In the genomic region with DNA sequence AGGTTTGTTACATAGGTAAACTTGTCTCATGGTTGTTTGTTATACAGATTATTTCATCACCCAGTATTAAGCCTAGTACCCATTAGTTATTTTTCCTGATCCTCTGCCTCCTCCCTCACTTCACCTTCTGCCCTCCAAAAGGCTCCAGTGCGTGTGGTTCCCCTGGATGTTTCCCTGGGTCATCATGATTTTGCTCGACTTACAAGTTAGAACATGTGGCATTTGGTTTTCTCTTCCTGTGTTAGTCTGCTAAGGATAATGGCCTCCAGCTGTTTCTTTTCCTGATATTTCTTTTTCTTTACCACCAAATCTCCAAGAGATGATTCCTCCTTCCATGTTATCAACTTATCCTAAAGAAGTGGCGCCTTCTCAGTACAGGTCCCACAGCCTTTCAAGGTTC, we compare ENCODE assay signal across 25 cellular contexts.
DNase-seq lines count a peak whose midpoint lies in the region; ATAC-seq, FAIRE-seq and TF ChIP-seq lines count a peak whose summit lies in the region.
"Had no signal": no experiment of that assay in that cellular context is flagged by ENCODE, and none has a peak within 500 bp of the region (broad histone marks: within the 10 kb centered on the region; RNA-seq: fewer than 3 reads in every experiment).

No MANE protein-coding gene starts in this region.

- BruUV-seq in IMR-90 (replicated peaks; lab: Mats Ljungman, UMichigan), result no TSS peak

- H3K27ac ChIP-seq in IMR-90 (ENCODE audit: insufficient read depth, low read length), result 0 out of 2 replicates have a peak overlapping the region, but pooled peaks have one; percentile 66
- H3K27ac ChIP-seq in mesendoderm (ENCODE audit: low read depth, low read length), result no peak overlapping the region
- H3K27ac ChIP-seq: heart left ventricle, VCaP had no signal

- no peaks in the 10 kb centered on the region for H3K9me1 ChIP-seq in IMR-90 (ENCODE audit: insufficient read depth, low read length)

- H4K5ac ChIP-seq in IMR-90 (ENCODE audit: low read depth, low read length) (peak overlapping the region; percentile 100), mesendoderm (ENCODE audit: low read length) (no peak overlapping the region)

- H3K36me3 Mint-ChIP-seq in CD14-positive monocyte, result no peaks in the 10 kb centered on the region
- H3K36me3 Mint-ChIP-seq: activated naive CD4-positive, alpha-beta T cell treated with anti-CD3 and anti-CD28 coated beads, Interleukin-2, amount 10 ng/mL, durations not matched to agents 7 days and 5 days had no signal

- POLR2A ChIA-PET in IMR-90 (lab: Charles Lee; ENCODE audit: unreplicated experiment), result interaction anchor here (0.6 kb wide), 1 partner anchor 27 kb away, joined by 3 read pairs; no protein-coding TSS in a partner anchor

- CTCF ChIA-PET in IMR-90 (lab: Yijun Ruan, JAX), result no interaction called here

- H3K14ac ChIP-seq in IMR-90 (replicated peaks; ENCODE audit: low read depth, low read length), result peak overlapping the region; percentile 67

- H3K56ac ChIP-seq in IMR-90 (ENCODE audit: extremely low read depth, insufficient read depth, low read length) (peak overlapping the region; percentile 46; the same call in 1 of the 2 replicates), mesendoderm (ENCODE audit: low read length) (no peak overlapping the region)

- H3K4me3 Mint-ChIP-seq in CD14-positive monocyte, result no peak overlapping the region
- H3K4me3 Mint-ChIP-seq: activated CD4-positive, alpha-beta T cell treated with anti-CD3 and anti-CD28 coated beads, Interleukin-2, amount 10 ng/mL, durations not matched to agents 24 days and 14 days; activated naive CD4-positive, alpha-beta T cell treated with anti-CD3 and anti-CD28 coated beads, Interleukin-2, amount 10 ng/mL, durations not matched to agents 7 days and 5 days; activated T-helper 1 cell treated with anti-CD3 and anti-CD28 coated beads, Interleukin-12 subunit alpha, Interleukin-12 subunit beta, Interleukin-2, Interleukin-4 antibody, amounts not matched to agents 30 ng/mL and 10 ng/mL and 1 ng/mL, durations not matched to agents 14 hours and 24 hours and 36 hours; dendritic cell treated with granulocyte-macrophage colony-stimulating factor and Interleukin-4, amounts not matched to agents 40 ng/mL and 50 ng/mL, for 4 days; natural killer cell treated with Interleukin-12 subunit alpha and Interleukin-12 subunit beta and Interleukin-15 and Interleukin-18, amount 100 ng/mL, for 72 hours; T-helper 2 cell treated with Interferon-gamma antibody and Interleukin-4, amounts not matched to agents 5 μg/mL and 100 μg/mL, for 36 hours had no signal

- H3K27ac Mint-ChIP-seq in CD14-positive monocyte, result peak overlapping the region in 5 of 7 donors; percentile 53 to 90 (median 73)
- H3K27ac Mint-ChIP-seq: activated CD4-positive, alpha-beta T cell treated with anti-CD3 and anti-CD28 coated beads, Interleukin-2, amount 10 ng/mL, durations not matched to agents 24 days and 14 days; activated naive CD4-positive, alpha-beta T cell treated with anti-CD3 and anti-CD28 coated beads, Interleukin-2, amount 10 ng/mL, durations not matched to agents 7 days and 5 days; activated T-helper 1 cell treated with anti-CD3 and anti-CD28 coated beads, Interleukin-12 subunit alpha, Interleukin-12 subunit beta, Interleukin-2, Interleukin-4 antibody, amounts not matched to agents 30 ng/mL and 10 ng/mL and 1 ng/mL, durations not matched to agents 14 hours and 24 hours and 36 hours; dendritic cell treated with granulocyte-macrophage colony-stimulating factor and Interleukin-4, amounts not matched to agents 40 ng/mL and 50 ng/mL, for 4 days; natural killer cell treated with Interleukin-12 subunit alpha and Interleukin-12 subunit beta and Interleukin-15 and Interleukin-18, amount 100 ng/mL, for 72 hours; T-helper 2 cell treated with Interferon-gamma antibody and Interleukin-4, amounts not matched to agents 5 μg/mL and 100 μg/mL, for 36 hours had no signal

- peak overlapping the region; percentile 55 for H3K4ac ChIP-seq in IMR-90 (ENCODE audit: low read depth, low read length)
- no peak overlapping the region for H3K4ac ChIP-seq in mesendoderm (ENCODE audit: low read depth, low read length)

- no peaks in the 10 kb centered on the region for H3K36me3 ChIP-seq in IMR-90 (ENCODE audit: control insufficient read depth, insufficient read depth, low read length)
- no peaks in the 10 kb centered on the region for H3K36me3 ChIP-seq in bronchial epithelial cell (ENCODE audit: control insufficient read depth, insufficient read depth, low read length)
- no peaks in the 10 kb centered on the region for H3K36me3 ChIP-seq in mesendoderm (ENCODE audit: control insufficient read depth, insufficient read depth, low read length)
- H3K36me3 ChIP-seq: heart left ventricle had no signal

- no peak for FAIRE-seq in bronchial epithelial cell (lab: Jason Lieb, UNC)
- FAIRE-seq: GM19239 had no signal

- no peak for ATAC-seq in IMR-90 (ENCODE audit: low read depth)
- ATAC-seq in HG02678 (IDR thresholded peaks at IDR 0.05; ENCODE audit: unreplicated experiment), result no peak
- ATAC-seq: heart left ventricle; left colon; natural killer cell treated with Interleukin-12 subunit alpha and Interleukin-12 subunit beta and Interleukin-15 and Interleukin-18, amount 100 ng/mL, for 72 hours; right cardiac atrium; stimulated activated naive CD8-positive, alpha-beta T cell treated with anti-CD3 and anti-CD28 coated beads, Interleukin-15, Interleukin-2, amounts not matched to agents 100 U/mL and 50 U/mL, for 24 hours had no signal

- H3K4me2 ChIP-seq in IMR-90 (ENCODE audit: low read depth, low read length) (peak overlapping the region; percentile 61; the same call in 1 of the 2 replicates), mesendoderm (ENCODE audit: low read length) (no peak overlapping the region)

- no peaks in the 10 kb centered on the region for H3K79me2 ChIP-seq in mesendoderm (ENCODE audit: control insufficient read depth, insufficient read depth, low read length)

- no peak for TF ChIP-seq CTCF in CD14-positive monocyte (IDR thresholded peaks at IDR 0.05)
- TF ChIP-seq CTCF in IMR-90 (conservative IDR thresholded peaks at IDR 0.05; ENCODE audit: low read depth, low read length), result no peak
- TF ChIP-seq CTCF in bronchial epithelial cell (IDR thresholded peaks at IDR 0.05; ENCODE audit: insufficient read depth, low read length, severe bottlenecking), result no peak

- peak overlapping the region; percentile 43 for H2AFZ ChIP-seq in IMR-90 (replicated peaks; ENCODE audit: low read length, poor library complexity)

- H3K4me3 ChIP-seq in IMR-90 (ENCODE audit: insufficient read depth, low read depth, low read length), result no peak overlapping the region
- H3K4me3 ChIP-seq in bronchial epithelial cell (ENCODE audit: low read depth, low read length), result no peak overlapping the region
- no peak overlapping the region for H3K4me3 ChIP-seq in mesendoderm (ENCODE audit: low read length)

- H3K18ac ChIP-seq in IMR-90 (ENCODE audit: low read depth, low read length) (peak overlapping the region; percentile 84), mesendoderm (ENCODE audit: low read length) (no peak overlapping the region)

- WGBS in IMR-90 (ENCODE audit: extremely low coverage in 2 of 2, insufficient read length in 1 of 2), 2 experiments, result no CpG with 5 or more reads among the region's 3 CpGs
- no CpG with 5 or more reads among the region's 3 CpGs for WGBS in mesendoderm (ENCODE audit: extremely low coverage, insufficient coverage, low lambda C conversion rate)

- peak overlapping the region; percentile 94; the same call in 1 of the 2 replicates for H2BK20ac ChIP-seq in IMR-90 (ENCODE audit: low read depth, low read length)

- H3K27me3 Mint-ChIP-seq in CD14-positive monocyte (ENCODE audit: low read depth in 3 of 3), result no peaks in the 10 kb centered on the region
- H3K27me3 Mint-ChIP-seq: activated CD4-positive, alpha-beta T cell treated with anti-CD3 and anti-CD28 coated beads, Interleukin-2, amount 10 ng/mL, durations not matched to agents 24 days and 14 days; activated naive CD4-positive, alpha-beta T cell treated with anti-CD3 and anti-CD28 coated beads, Interleukin-2, amount 10 ng/mL, durations not matched to agents 7 days and 5 days; dendritic cell treated with granulocyte-macrophage colony-stimulating factor and Interleukin-4, amounts not matched to agents 40 ng/mL and 50 ng/mL, for 4 days; natural killer cell treated with Interleukin-12 subunit alpha and Interleukin-12 subunit beta and Interleukin-15 and Interleukin-18, amount 100 ng/mL, for 72 hours had no signal

- H3K27me3 ChIP-seq in IMR-90 (ENCODE audit: control insufficient read depth, insufficient read depth, low read length), result no peaks in the 10 kb centered on the region
- H3K27me3 ChIP-seq in bronchial epithelial cell (ENCODE audit: control insufficient read depth, insufficient read depth, low read length), result no peaks in the 10 kb centered on the region
- no peaks in the 10 kb centered on the region for H3K27me3 ChIP-seq in mesendoderm (ENCODE audit: insufficient read depth, low read length, poor library complexity)
- H3K27me3 ChIP-seq: heart left ventricle had no signal

- H2AK5ac ChIP-seq in IMR-90 (ENCODE audit: low read depth, low read length), result no peak overlapping the region
- no peak overlapping the region for H2AK5ac ChIP-seq in mesendoderm (ENCODE audit: low read length)

- peak overlapping the region; percentile 45; the same call in 1 of the 2 replicates for H3K23ac ChIP-seq in IMR-90 (ENCODE audit: low read depth, low read length)
- no peak overlapping the region for H3K23ac ChIP-seq in mesendoderm (ENCODE audit: low read length)

- H3K9ac ChIP-seq in IMR-90 (ENCODE audit: low read depth, low read length) (no peak overlapping the region), mesendoderm (ENCODE audit: low read length) (no peak overlapping the region)

- DNase-seq in CD14-positive monocyte (ENCODE audit: low spot score) (no peak), IMR-90 (peak; percentile 1), bronchial epithelial cell (ENCODE audit: low read depth) (peak; percentile 50), mesendoderm (peak; percentile 3), middle frontal gyrus (ENCODE audit: extremely low spot score, low spot score) (no peak), NCI-H2107 treated with DMSO at 0.1 percent for 48 hours (lab: John Stamatoyannopoulos, UW; ENCODE audit: unreplicated experiment) (no peak)
- DNase-seq in stimulated activated naive CD4-positive, alpha-beta T cell treated with Interleukin-2 at 50 U/mL for 16 hours (lab: John Stamatoyannopoulos, UW), result no peak
- DNase-seq: activated CD4-positive, alpha-beta T cell treated with anti-CD3 and anti-CD28 coated beads, Interleukin-2, amount 10 ng/mL, durations not matched to agents 24 days and 14 days; activated naive CD4-positive, alpha-beta T cell treated with anti-CD3 and anti-CD28 coated beads, Interleukin-2, amount 10 ng/mL, durations not matched to agents 7 days and 5 days; amygdala; heart left ventricle; left colon; midbrain; NCI-H1048; NCI-H187 treated with DMSO at 0.1 percent for 48 hours; NCI-H2227 treated with DMSO at 0.1 percent for 48 hours; right cardiac atrium; stimulated activated naive CD8-positive, alpha-beta T cell treated with anti-CD3 and anti-CD28 coated beads, Interleukin-15, Interleukin-2, amounts not matched to agents 100 U/mL and 50 U/mL, for 24 hours had no signal

- intact Hi-C loops in CD14-positive monocyte (cut with micrococcal nuclease) (no loop called here), IMR-90 (cut with micrococcal nuclease) (no loop called here)

- H3K9me3 ChIP-seq in IMR-90 (ENCODE audit: control insufficient read depth, insufficient read depth, low read length), result no peaks in the 10 kb centered on the region

- H2BK15ac ChIP-seq in IMR-90 (ENCODE audit: low read depth, low read length) (peak overlapping the region; percentile 80; the same call in 1 of the 3 replicates), mesendoderm (replicated peaks; ENCODE audit: low read depth) (no peak overlapping the region)

- H2BK5ac ChIP-seq in IMR-90 (ENCODE audit: low read depth, low read length, poor library complexity, severe bottlenecking) (peak overlapping the region; percentile 39), mesendoderm (ENCODE audit: low read length) (no peak overlapping the region)

- peaks cover 25% of the 10 kb centered on the region for H3K4me1 Mint-ChIP-seq in CD14-positive monocyte
- H3K4me1 Mint-ChIP-seq: activated CD4-positive, alpha-beta T cell treated with anti-CD3 and anti-CD28 coated beads, Interleukin-2, amount 10 ng/mL, durations not matched to agents 24 days and 14 days; activated naive CD4-positive, alpha-beta T cell treated with anti-CD3 and anti-CD28 coated beads, Interleukin-2, amount 10 ng/mL, durations not matched to agents 7 days and 5 days had no signal

- H4K91ac ChIP-seq in IMR-90 (ENCODE audit: insufficient read depth, low read depth, low read length), result peak overlapping the region; percentile 59; the same call in 1 of the 2 replicates

- peaks cover 7% of the 10 kb centered on the region for H3K4me1 ChIP-seq in IMR-90 (ENCODE audit: control insufficient read depth, insufficient read depth, low read length)
- H3K4me1 ChIP-seq in mesendoderm (ENCODE audit: control insufficient read depth, low read depth, low read length), result no peaks in the 10 kb centered on the region
- H3K4me1 ChIP-seq: heart left ventricle had no signal

- no peak for TF ChIP-seq RAD21 in IMR-90 (IDR thresholded peaks at IDR 0.05; ENCODE audit: low read length)

- H4K20me1 ChIP-seq in IMR-90 (ENCODE audit: insufficient read depth, low read length), result no peaks in the 10 kb centered on the region

- dilution Hi-C loops in IMR-90 (cut with HindIII; ENCODE audit: low sequenced_read_pairs, unreplicated experiment), result no loop called here

- H2AK9ac ChIP-seq in IMR-90 (replicated peaks; ENCODE audit: low read depth, low read length, poor library complexity), result no peak overlapping the region

- no peak for TF ChIP-seq POLR2A in IMR-90 (IDR thresholded peaks at IDR 0.05; ENCODE audit: low read depth, low read length)

- in situ Hi-C loops in IMR-90 (cut with MboI; ENCODE audit: low sequenced_read_pairs), result no loop called here

- H4K8ac ChIP-seq in IMR-90 (ENCODE audit: low read depth in 2 of 2, low read length in 2 of 2), result peak overlapping the region; percentile 89 to 98
- H4K8ac ChIP-seq in mesendoderm (ENCODE audit: low read depth, low read length), result no peak overlapping the region

- H2BK120ac ChIP-seq in IMR-90 (ENCODE audit: low read depth, low read length), result peak overlapping the region; percentile 84
- no peak overlapping the region for H2BK120ac ChIP-seq in mesendoderm (ENCODE audit: low read depth, low read length)

- H3K79me1 ChIP-seq in IMR-90 (ENCODE audit: low read depth in 1 of 2, low read length in 2 of 2) (no peaks in the 10 kb centered on the region), mesendoderm (ENCODE audit: low read length) (no peaks in the 10 kb centered on the region)

- H3K9me3 Mint-ChIP-seq in CD14-positive monocyte, result peaks cover 2 to 11% (median 5%) of the 10 kb centered on the region in 7 donors
- H3K9me3 Mint-ChIP-seq: activated CD4-positive, alpha-beta T cell treated with anti-CD3 and anti-CD28 coated beads, Interleukin-2, amount 10 ng/mL, durations not matched to agents 24 days and 14 days had no signal

Comparison
In these comparisons a context has a peak if more than half of its experiments do, and no peak if none do; other contexts are left out.
1. DNase-seq: peak in IMR-90 (single experiment), bronchial epithelial cell (single experiment) and mesendoderm (single experiment); none in CD14-positive monocyte (single experiment), middle frontal gyrus (single experiment), stimulated activated naive CD4-positive, alpha-beta T cell treated with Interleukin-2 at 50 U/mL for 16 hours (single experiment) and NCI-H2107 treated with DMSO at 0.1 percent for 48 hours (single experiment).